8 cellular contexts compared by ENCODE assay signal in the genomic region with DNA sequence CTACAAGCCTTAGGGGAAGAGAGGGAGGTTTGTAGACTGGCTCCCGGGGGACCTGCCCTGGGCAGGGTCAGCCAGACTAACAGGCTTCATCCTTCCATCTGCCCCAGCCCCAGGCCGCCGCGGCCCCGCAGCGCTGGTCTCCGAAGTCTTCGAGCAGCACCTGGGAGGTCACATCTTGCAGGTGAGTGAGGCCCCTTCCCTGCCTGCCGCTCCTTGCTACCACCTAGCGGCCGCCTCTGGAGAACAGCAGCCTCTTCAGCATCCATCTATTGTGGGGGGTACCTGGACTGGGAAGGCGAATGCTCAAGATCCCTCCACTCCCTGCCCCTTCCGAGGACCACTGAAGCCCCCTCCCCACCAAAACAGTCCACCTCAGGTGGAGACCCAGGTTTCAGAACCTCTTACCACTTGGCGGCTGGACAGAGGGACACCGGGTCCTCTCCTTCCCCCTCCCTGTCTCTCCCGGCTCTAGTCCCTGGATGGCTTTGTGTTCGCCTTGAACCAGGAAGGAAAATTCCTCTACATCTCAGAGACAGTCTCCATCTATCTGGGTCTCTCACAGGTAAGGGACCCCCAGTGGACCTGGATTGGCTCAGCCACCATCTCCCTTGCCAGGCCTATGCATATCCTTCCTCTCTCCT. TPM values are rescaled to one million over a fixed set of nuclear protein-coding genes. Genes with fewer than 3 reads are reported as not detected.
DNase-seq lines count a peak whose midpoint lies in the region; ATAC-seq and TF ChIP-seq lines count a peak whose summit lies in the region.

No MANE protein-coding gene starts in this region.

- no peak overlapping the region for H3K4me3 ChIP-seq in AG09309 (ENCODE audit: control insufficient read depth, low read depth, low read length)
- H3K4me3 ChIP-seq in PC-9 = no peak overlapping the region

- H3K9me2 ChIP-seq in PC-9 (ENCODE audit: insufficient read depth) = no peaks in the 10 kb centered on the region

- H3K4me1 ChIP-seq in PC-9 (replicated peaks; ENCODE audit: insufficient read depth) = peaks cover 19% of the 10 kb centered on the region

- intact Hi-C loops in PC-9 (cut with micrococcal nuclease; ENCODE audit: unreplicated experiment) = loop anchor here (1.0 to 10.0 kb wide), 2 partner anchors 19 to 277 kb away; no protein-coding TSS in a partner anchor

- ATAC-seq in HG02678 (IDR thresholded peaks at IDR 0.05; ENCODE audit: unreplicated experiment) = no peak

- H3K9me3 ChIP-seq in PC-9 (ENCODE audit: insufficient read depth, low read depth) = no peaks in the 10 kb centered on the region

- no peaks in the 10 kb centered on the region for H4K20me1 ChIP-seq in PC-9 (ENCODE audit: insufficient read depth)

- no peaks in the 10 kb centered on the region for H3K79me2 ChIP-seq in PC-9 (ENCODE audit: low read depth)

- CTCF ChIA-PET in PC-9 (lab: Charles Lee) = no interaction called here

- H3K27ac ChIP-seq in PC-9 = no peak overlapping the region

- no peaks in the 10 kb centered on the region for H3K36me3 ChIP-seq in PC-9 (ENCODE audit: low read depth)

- DNase-seq in AG09309 (ENCODE audit: low read depth) = no peak
- DNase-seq in H4 (ENCODE audit: low spot score) = peak; percentile 39
- peak; percentile 66 to 67 for DNase-seq in PC-9
- peak; percentile 51 for DNase-seq in activated gamma-delta T cell treated with anti-CD3 and anti-CD28 coated beads, Interleukin-2, amount 50 U/mL, for 16 hours (ENCODE audit: low read depth)
- DNase-seq in hepatic stellate cell (ENCODE audit: low spot score) = peak; percentile 58
- DNase-seq in stimulated activated CD4-positive, alpha-beta T cell treated with anti-CD3 and anti-CD28 coated beads, Interleukin-15, amount 100 ng/mL, for 24 hours = peak; percentile 69
- DNase-seq in hippocampal formation (lab: John Stamatoyannopoulos, UW) = no peak

- H3K4me2 ChIP-seq in PC-9 = peak overlapping the region; percentile 52

- H2AFZ ChIP-seq in PC-9 = no peak overlapping the region

- peaks cover 21% of the 10 kb centered on the region for H3K27me3 ChIP-seq in PC-9 (ENCODE audit: insufficient read depth, low read depth)

- peaks cover 41% of the 10 kb centered on the region for H3F3A ChIP-seq in PC-9 (ENCODE audit: insufficient read depth, low read depth)

- POLR2A ChIA-PET in PC-9 (lab: Charles Lee; ENCODE audit: unreplicated experiment) = no interaction called here

- TF ChIP-seq CTCF in AG09309 (IDR thresholded peaks at IDR 0.05; ENCODE audit: control insufficient read depth, insufficient read depth, low read depth, low read length, missing control alignments) (peak; percentile 88), PC-9 (conservative IDR thresholded peaks at IDR 0.05) (peak; percentile 96)

- BruUV-seq in PC-9 (replicated peaks; lab: Mats Ljungman, UMichigan) = no TSS peak

RNA-seq across cellular contexts. Expression of gene NPAS1, which starts 12.7 kb away (rescaled TPM):
- 0.29 TPM in 1 of 2 replicates, not detected in the other for total RNA-seq in H4 (2014; rRNA removed; shearing (Covaris generic))
- total RNA-seq in PC-9 (2021) = 1.4 and 3.7 TPM in 2 replicates

RNA-seq across cellular contexts. Expression of gene TMEM160, which starts 16.1 kb away (rescaled TPM):
- 33.7 and 35.8 TPM in 2 replicates for total RNA-seq in H4 (2014; rRNA removed; shearing (Covaris generic))
- total RNA-seq in PC-9 (2021) = 46.3 and 76.5 TPM in 2 replicates

Comparison
In these comparisons a context has a peak if more than half of its experiments do, and no peak if none do; other contexts are left out.
1. DNase-seq: peak in H4 (single experiment), PC-9 (2 of 2), activated gamma-delta T cell treated with anti-CD3 and anti-CD28 coated beads, Interleukin-2, amount 50 U/mL, for 16 hours (single experiment), hepatic stellate cell (single experiment) and stimulated activated CD4-positive, alpha-beta T cell treated with anti-CD3 and anti-CD28 coated beads, Interleukin-15, amount 100 ng/mL, for 24 hours (single experiment); none in AG09309 (single experiment) and hippocampal formation (0 of 2).